ENCODE assay signal across 22 cellular contexts in the genomic region with DNA sequence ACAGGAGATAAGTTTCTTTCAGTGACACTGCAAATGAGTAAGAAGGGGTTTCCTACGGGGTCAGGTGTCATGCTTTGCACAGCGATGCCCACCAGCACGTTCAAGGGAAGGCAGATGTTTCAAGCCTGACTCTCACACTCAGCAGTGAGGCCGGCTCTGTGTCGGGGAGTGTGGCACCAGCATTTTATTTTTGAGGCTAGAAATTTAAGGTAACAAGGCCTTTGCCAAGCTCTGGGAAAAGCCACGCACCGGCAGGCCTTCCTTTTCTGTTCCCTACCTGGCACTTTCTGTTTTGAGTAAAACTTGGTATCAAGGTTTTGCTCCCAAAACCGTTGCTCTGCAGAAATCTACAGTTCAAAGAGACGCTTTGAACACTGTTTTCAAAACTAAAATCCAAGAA. TPM values are rescaled to one million over a fixed set of nuclear protein-coding genes. Genes with fewer than 3 reads are reported as not detected.
DNase-seq lines count a peak whose midpoint lies in the region; ATAC-seq and TF ChIP-seq lines count a peak whose summit lies in the region.
"Had no signal": no experiment of that assay in that cellular context is flagged by ENCODE, and none has a peak within 500 bp of the region (broad histone marks: within the 10 kb centered on the region; RNA-seq: fewer than 3 reads in every experiment).

No MANE protein-coding gene starts in this region.

- H2BK5ac ChIP-seq in mesenchymal stem cell (ENCODE audit: low read depth, low read length, poor library complexity, severe bottlenecking): no peak overlapping the region

- H3K9me3 ChIP-seq in mesenchymal stem cell (ENCODE audit: control insufficient read depth, low read length) (no peaks in the 10 kb centered on the region), spleen (no peaks in the 10 kb centered on the region)

- 91% methylated on average over 9 of the region's 9 CpGs for WGBS in mesenchymal stem cell
- WGBS in spleen, 5 donors: 78 to 91% (median 89%) methylated on average over 9 of the region's 9 CpGs

- no peak overlapping the region for H3K23ac ChIP-seq in mesenchymal stem cell (ENCODE audit: low read length in 2 of 2)

- H3K79me1 ChIP-seq in mesenchymal stem cell (replicated peaks; ENCODE audit: low read length, poor library complexity, severe bottlenecking): peaks cover 25% of the 10 kb centered on the region

- no peak overlapping the region for H2BK120ac ChIP-seq in mesenchymal stem cell (ENCODE audit: low read depth, low read length)

- TF ChIP-seq POLR2A in spleen (IDR thresholded peaks at IDR 0.05): no peak

- H3K4me3 ChIP-seq in mesenchymal stem cell (ENCODE audit: insufficient read depth in 1 of 2, low read depth in 1 of 2, low read length in 2 of 2): no peak overlapping the region
- H3K4me3 ChIP-seq in spleen: no peak overlapping the region
- no peak overlapping the region for H3K4me3 ChIP-seq in H7 (ENCODE audit: insufficient read depth, low read depth, low read length)
- H3K4me3 ChIP-seq: GM23248 had no signal

- no peak overlapping the region for H2BK12ac ChIP-seq in mesenchymal stem cell (ENCODE audit: low read length in 2 of 2)

- no peak overlapping the region for H2AFZ ChIP-seq in mesenchymal stem cell (ENCODE audit: low read depth, low read length)
- H2AFZ ChIP-seq: GM23248 had no signal

- H3K4me1 ChIP-seq in mesenchymal stem cell (ENCODE audit: control insufficient read depth, insufficient read depth, low read depth, low read length): peaks cover 26% of the 10 kb centered on the region
- no peaks in the 10 kb centered on the region for H3K4me1 ChIP-seq in spleen

- H3K27me3 ChIP-seq in mesenchymal stem cell (ENCODE audit: control insufficient read depth in 1 of 2, insufficient read depth in 1 of 2, low read length in 2 of 2) (no peaks in the 10 kb centered on the region), spleen (replicated peaks in 1 of 7) (no peaks in the 10 kb centered on the region), H7 (ENCODE audit: control insufficient read depth, insufficient read depth, low read length) (no peaks in the 10 kb centered on the region)

- no peak overlapping the region for H3K14ac ChIP-seq in mesenchymal stem cell (ENCODE audit: low read length in 2 of 2)

- H3K4ac ChIP-seq in mesenchymal stem cell (ENCODE audit: low read depth in 1 of 2, low read length in 2 of 2): no peak overlapping the region

- no peak overlapping the region for H3K4me2 ChIP-seq in mesenchymal stem cell (ENCODE audit: low read length, poor library complexity, severe bottlenecking)
- H3K4me2 ChIP-seq: KMS-11 had no signal

- peak overlapping the region; percentile 45 for H3K27ac ChIP-seq in angular gyrus (ENCODE audit: low read depth, low read length)
- H3K27ac ChIP-seq in mesenchymal stem cell (ENCODE audit: low read length, poor library complexity, severe bottlenecking): peak overlapping the region; percentile 1
- H3K27ac ChIP-seq in spleen: no peak overlapping the region
- H3K27ac ChIP-seq: C4-2B, GM23248, KMS-11 had no signal

- peak; percentile 13 for DNase-seq in Right ventricle myocardium superior
- DNase-seq in left cardiac atrium: no peak
- DNase-seq in mesenchymal stem cell: no peak
- peak; percentile 52 for DNase-seq in spleen
- no peak for DNase-seq in H7
- DNase-seq in NCI-H510A treated with DMSO at 0.1 percent for 48 hours (lab: John Stamatoyannopoulos, UW): no peak
- DNase-seq: 8988T; AML-193; Calu3; CD8-positive, alpha-beta memory T cell; DMS153; HCEC 1CT; NCI-H1105 treated with DMSO at 0.1 percent for 48 hours; NCI-H2029 treated with DMSO at 0.1 percent for 48 hours; NCI-H2171 treated with DMSO at 0.1 percent for 48 hours had no signal

- no peak overlapping the region for H2AK5ac ChIP-seq in mesenchymal stem cell (ENCODE audit: low read length, severe bottlenecking)

- TF ChIP-seq CTCF in spleen (IDR thresholded peaks at IDR 0.05 in 8 of 11, conservative IDR thresholded peaks at IDR 0.05 in 3 of 11): no peak

- no peak overlapping the region for H2BK15ac ChIP-seq in mesenchymal stem cell (ENCODE audit: low read depth, poor library complexity, severe bottlenecking)

- peaks cover 28 to 33% of the 10 kb centered on the region in 2 experiments for H3K36me3 ChIP-seq in mesenchymal stem cell (ENCODE audit: control insufficient read depth in 1 of 2, insufficient read depth in 2 of 2, low read depth in 1 of 2, low read length in 2 of 2)
- H3K36me3 ChIP-seq in spleen: peaks cover 0 to 49% (median 27%) of the 10 kb centered on the region in 6 donors
- no peaks in the 10 kb centered on the region; the same call in 1 of the 2 replicates for H3K36me3 ChIP-seq in H7 (replicated peaks; ENCODE audit: control insufficient read depth, insufficient read depth, low read length)

- no peak overlapping the region for H3K9ac ChIP-seq in mesenchymal stem cell (ENCODE audit: low read length)
- H3K9ac ChIP-seq: GM23248, KMS-11 had no signal

- intact Hi-C loops in Right ventricle myocardium superior (cut with DNase I): no loop called here
- intact Hi-C loops in left cardiac atrium (cut with DNase I): no loop called here
- intact Hi-C loops in spleen (cut with DNase I; ENCODE audit: low total_unique reads): no loop called here

- no peak overlapping the region for H3K18ac ChIP-seq in mesenchymal stem cell (ENCODE audit: low read depth in 1 of 2, low read length in 2 of 2)

- H4K91ac ChIP-seq in mesenchymal stem cell (ENCODE audit: low read length): no peak overlapping the region

- H4K8ac ChIP-seq in mesenchymal stem cell (ENCODE audit: low read length): no peak overlapping the region

- ATAC-seq in Right ventricle myocardium superior (ENCODE audit: poor library complexity) (no peak), left cardiac atrium (no peak), GM21381 (IDR thresholded peaks at IDR 0.05; ENCODE audit: unreplicated experiment) (no peak)

RNA-seq across cellular contexts. Expression of a gene that starts 38.0 kb away (rescaled TPM):
- total RNA-seq in Right ventricle myocardium superior (49.9 TPM), left cardiac atrium (10 to 100 TPM; 43.4 to 50.8 TPM), spleen (10 to 100 TPM; 44.3 to 67.4 (median 59.8) TPM)
- 28.5 TPM for polyA plus RNA-seq in mesenchymal stem cell (2013, experiment 1 of 2)
- polyA plus RNA-seq in mesenchymal stem cell (2013, experiment 2 of 2): 29.7 TPM
- 10 to 100 TPM; 16.1 to 35.8 (median 18.7) TPM for polyA plus RNA-seq in spleen
- 11.2 and 11.8 TPM in 2 replicates for total RNA-seq in H7 (2014; rRNA removed; shearing (Covaris generic))

RNA-seq across cellular contexts. Expression of a gene that starts 48.5 kb away (rescaled TPM):
- total RNA-seq in Right ventricle myocardium superior (not detected), left cardiac atrium (not detected), spleen (under 1 TPM in 1 of 7 donors, not detected in 6; 0.09 TPM)
- not detected for polyA plus RNA-seq in mesenchymal stem cell (2013, experiment 1 of 2)
- not detected for polyA plus RNA-seq in mesenchymal stem cell (2013, experiment 2 of 2)
- polyA plus RNA-seq in spleen: under 1 TPM in 2 of 3 donors, not detected in 1; under 0.01 TPM
- under 0.01 and 0.07 TPM in 2 replicates for total RNA-seq in H7 (2014; rRNA removed; shearing (Covaris generic))
- total RNA-seq: CD8-positive, alpha-beta memory T cell; G401; GM23248 had no signal
- polyA plus RNA-seq: AG04450; CD8-positive, alpha-beta memory T cell; GM23248 had no signal

Comparison
In these comparisons a context has a peak if more than half of its experiments do, and no peak if none do; other contexts are left out.
1. DNase-seq: peak in Right ventricle myocardium superior (single experiment) and spleen (single experiment); none in left cardiac atrium (single experiment), mesenchymal stem cell (single experiment), H7 (single experiment) and NCI-H510A treated with DMSO at 0.1 percent for 48 hours (single experiment).
2. H3K27ac ChIP-seq: peak in angular gyrus (single experiment) and mesenchymal stem cell (single experiment); none in spleen (0 of 8).